9 cellular contexts compared by ENCODE assay signal in genomic region chr1:111446967-111447892, GRCh38. TPM values are rescaled to one million over a fixed set of nuclear protein-coding genes. Genes with fewer than 3 reads are reported as not detected.
DNase-seq lines count a peak whose midpoint lies in the region; ATAC-seq and TF ChIP-seq lines count a peak whose summit lies in the region.
"Had no signal": no experiment of that assay in that cellular context is flagged by ENCODE, and none has a peak within 500 bp of the region (broad histone marks: within the 10 kb centered on the region; RNA-seq: fewer than 3 reads in every experiment).

No MANE protein-coding gene starts in this region.

- H3K4me3 Mint-ChIP-seq in activated T-cell treated with anti-CD3 and anti-CD28 coated beads, Interleukin-2, amount 50 U/mL, for 72 hours, result peak overlapping the region; percentile 97 to 100
- peak overlapping the region; percentile 100 for H3K4me3 Mint-ChIP-seq in activated naive CD8-positive, alpha-beta T cell

- ATAC-seq in activated T-cell treated with anti-CD3 and anti-CD28 coated beads, Interleukin-2, amount 50 U/mL, for 72 hours (replicated peaks in 1 of 2), result no peak
- ATAC-seq in GM21526 (IDR thresholded peaks at IDR 0.05; ENCODE audit: low FRiP score, unreplicated experiment), result no peak

- H3K4me1 Mint-ChIP-seq in activated T-cell treated with anti-CD3 and anti-CD28 coated beads, Interleukin-2, amount 50 U/mL, for 72 hours (ENCODE audit: low read depth), result peaks cover 89% of the 10 kb centered on the region
- peaks cover 74% of the 10 kb centered on the region for H3K4me1 Mint-ChIP-seq in activated naive CD8-positive, alpha-beta T cell (ENCODE audit: low read depth)

- 31 to 51% (median 38%) methylated on average over 4 of the region's 4 CpGs for WGBS in stomach, 5 donors

- intact Hi-C loops in stomach (cut with DNase I; ENCODE audit: low total_unique reads) (no loop called here), tibial artery (cut with DNase I; ENCODE audit: low total_unique reads) (no loop called here)

- TF ChIP-seq CTCF in stomach (IDR thresholded peaks at IDR 0.05) (no peak), tibial artery (IDR thresholded peaks at IDR 0.05) (no peak)

- peak overlapping the region; percentile 91 for H3K9ac ChIP-seq in iPS-20b (ENCODE audit: low read depth, low read length)

- H3K27me3 Mint-ChIP-seq in activated T-cell treated with anti-CD3 and anti-CD28 coated beads, Interleukin-2, amount 50 U/mL, for 72 hours (ENCODE audit: low read depth), result no peaks in the 10 kb centered on the region
- no peaks in the 10 kb centered on the region for H3K27me3 Mint-ChIP-seq in activated naive CD8-positive, alpha-beta T cell

- H3K27me3 ChIP-seq in iPS-20b (ENCODE audit: insufficient read depth, low read length) (no peaks in the 10 kb centered on the region), stomach (no peaks in the 10 kb centered on the region), tibial artery (no peaks in the 10 kb centered on the region)

- no peak for TF ChIP-seq POLR2A in stomach (IDR thresholded peaks at IDR 0.05)

- H3K4me3 ChIP-seq in iPS-20b (ENCODE audit: low read length) (peak overlapping the region; percentile 87), stomach (peak overlapping the region; percentile 88 to 94 (median 90)), tibial artery (no peak overlapping the region)

- no peaks in the 10 kb centered on the region for H3K9me3 Mint-ChIP-seq in activated T-cell treated with anti-CD3 and anti-CD28 coated beads, Interleukin-2, amount 50 U/mL, for 72 hours
- no peaks in the 10 kb centered on the region for H3K9me3 Mint-ChIP-seq in activated naive CD8-positive, alpha-beta T cell (ENCODE audit: low read depth)

- peaks cover 8% of the 10 kb centered on the region for H3K4me1 ChIP-seq in iPS-20b (ENCODE audit: insufficient read depth, low read length)
- peaks cover 40 to 60% (median 48%) of the 10 kb centered on the region in 4 donors for H3K4me1 ChIP-seq in stomach
- peaks cover 0 to 41% (median 28%) of the 10 kb centered on the region in 4 donors for H3K4me1 ChIP-seq in tibial artery

- no peak for DNase-seq in activated T-cell treated with anti-CD3 and anti-CD28 coated beads, Interleukin-2, amount 50 U/mL, for 72 hours
- DNase-seq in activated T-cell treated with anti-CD3 and anti-CD28 coated beads, Interleukin-2, amount 50 U/mL, for 1 hour, result no peak
- DNase-seq in stomach, result no peak
- DNase-seq in retina, result no peak
- no peak for DNase-seq in tibial artery

- TF ChIP-seq EP300 in stomach (IDR thresholded peaks at IDR 0.05), result no peak

- peaks cover 11 to 29% of the 10 kb centered on the region in 2 donors for H3K36me3 Mint-ChIP-seq in activated T-cell treated with anti-CD3 and anti-CD28 coated beads, Interleukin-2, amount 50 U/mL, for 72 hours (ENCODE audit: insufficient read depth in 2 of 2)
- peaks cover 30% of the 10 kb centered on the region for H3K36me3 Mint-ChIP-seq in activated naive CD8-positive, alpha-beta T cell

- H3K27ac ChIP-seq in iPS-20b (ENCODE audit: low read length), result no peak overlapping the region
- peak overlapping the region; percentile 22 to 90 (median 90) for H3K27ac ChIP-seq in stomach
- H3K27ac ChIP-seq in tibial artery, result no peak overlapping the region

- H3K36me3 ChIP-seq in iPS-20b (ENCODE audit: insufficient read depth, low read depth, low read length) (peaks cover 67% of the 10 kb centered on the region), stomach (peaks cover 20 to 58% (median 41%) of the 10 kb centered on the region in 4 donors), tibial artery (peaks cover 14 to 44% (median 37%) of the 10 kb centered on the region in 3 donors)

- no peaks in the 10 kb centered on the region for H3K9me3 ChIP-seq in iPS-20b (ENCODE audit: insufficient read depth, low read depth, low read length)
- no peaks in the 10 kb centered on the region for H3K9me3 ChIP-seq in stomach
- H3K9me3 ChIP-seq in tibial artery, result no peaks in the 10 kb centered on the region

- peak overlapping the region; percentile 97 for H3K27ac Mint-ChIP-seq in activated T-cell treated with anti-CD3 and anti-CD28 coated beads, Interleukin-2, amount 50 U/mL, for 72 hours
- peak overlapping the region; percentile 99 for H3K27ac Mint-ChIP-seq in activated naive CD8-positive, alpha-beta T cell

RNA-seq across cellular contexts. Expression of gene WDR77, which starts 1.8 kb away (rescaled TPM):
- 10 to 100 TPM; 15.7 to 21.5 TPM for total RNA-seq in activated T-cell treated with anti-CD3 and anti-CD28 coated beads, Interleukin-2, amount 50 U/mL, for 72 hours
- total RNA-seq in stomach, result 10 to 100 TPM in 4 of 5 donors, 1 to 10 TPM in 1; 5.8 to 31.2 (median 13.8) TPM
- polyA plus RNA-seq in stomach, result 10 to 100 TPM; 18.5 to 25.3 (median 25.1) TPM

RNA-seq across cellular contexts. Expression of gene ATP5PB, which starts 2.0 kb away (rescaled TPM):
- 100 to 1,000 TPM; 203 to 245 TPM for total RNA-seq in activated T-cell treated with anti-CD3 and anti-CD28 coated beads, Interleukin-2, amount 50 U/mL, for 72 hours
- total RNA-seq in stomach, result 100 to 1,000 TPM in 3 of 5 donors, 10 to 100 TPM in 2; 21.6 to 362 (median 190) TPM
- polyA plus RNA-seq in stomach, result 100 to 1,000 TPM; 207 to 373 (median 332) TPM

RNA-seq across cellular contexts. Expression of gene OVGP1, which starts 19.7 kb away (rescaled TPM):
- 1 to 10 TPM; 5.1 to 7.2 TPM for total RNA-seq in activated T-cell treated with anti-CD3 and anti-CD28 coated beads, Interleukin-2, amount 50 U/mL, for 72 hours
- 10 to 100 TPM in 1 of 5 donors, 1 to 10 TPM in 2, under 1 TPM in 1, not detected in 1; 0.45 to 18.5 (median 1.8) TPM for total RNA-seq in stomach
- polyA plus RNA-seq in stomach, result 1 to 10 TPM in 1 of 3 donors, under 1 TPM in 2; 0.50 to 2.8 (median 0.76) TPM

RNA-seq across cellular contexts. Expression of gene C1orf162, which starts 26.6 kb away (rescaled TPM):
- total RNA-seq in activated T-cell treated with anti-CD3 and anti-CD28 coated beads, Interleukin-2, amount 50 U/mL, for 72 hours, result 10 to 100 TPM; 11.4 to 11.7 TPM
- total RNA-seq in stomach, result 10 to 100 TPM in 2 of 5 donors, 1 to 10 TPM in 3; 2.2 to 19.0 (median 3.2) TPM
- polyA plus RNA-seq in stomach, result 10 to 100 TPM; 12.3 to 18.3 (median 17.1) TPM

RNA-seq across cellular contexts. Expression of gene ADORA3, which starts 56.2 kb away (rescaled TPM):
- under 1 TPM in 1 of 2 donors, not detected in 1; 0.58 TPM for total RNA-seq in activated T-cell treated with anti-CD3 and anti-CD28 coated beads, Interleukin-2, amount 50 U/mL, for 72 hours
- total RNA-seq in stomach, result 10 to 100 TPM in 1 of 5 donors, 1 to 10 TPM in 2, under 1 TPM in 2; 0.29 to 44.3 (median 3.7) TPM
- polyA plus RNA-seq in stomach, result 1 to 10 TPM; 1.2 to 5.9 (median 4.7) TPM
- polyA plus RNA-seq: BJ had no signal

Comparison
In these comparisons a context has a peak if more than half of its experiments do, and no peak if none do; other contexts are left out.
1. H3K27ac ChIP-seq: peak in stomach (5 of 5); none in iPS-20b (single experiment) and tibial artery (0 of 2).
2. H3K4me3 ChIP-seq: peak in iPS-20b (single experiment) and stomach (4 of 4); none in tibial artery (0 of 2).